Comparison of ENCODE assay signal across 9 cellular contexts in the genomic region with DNA sequence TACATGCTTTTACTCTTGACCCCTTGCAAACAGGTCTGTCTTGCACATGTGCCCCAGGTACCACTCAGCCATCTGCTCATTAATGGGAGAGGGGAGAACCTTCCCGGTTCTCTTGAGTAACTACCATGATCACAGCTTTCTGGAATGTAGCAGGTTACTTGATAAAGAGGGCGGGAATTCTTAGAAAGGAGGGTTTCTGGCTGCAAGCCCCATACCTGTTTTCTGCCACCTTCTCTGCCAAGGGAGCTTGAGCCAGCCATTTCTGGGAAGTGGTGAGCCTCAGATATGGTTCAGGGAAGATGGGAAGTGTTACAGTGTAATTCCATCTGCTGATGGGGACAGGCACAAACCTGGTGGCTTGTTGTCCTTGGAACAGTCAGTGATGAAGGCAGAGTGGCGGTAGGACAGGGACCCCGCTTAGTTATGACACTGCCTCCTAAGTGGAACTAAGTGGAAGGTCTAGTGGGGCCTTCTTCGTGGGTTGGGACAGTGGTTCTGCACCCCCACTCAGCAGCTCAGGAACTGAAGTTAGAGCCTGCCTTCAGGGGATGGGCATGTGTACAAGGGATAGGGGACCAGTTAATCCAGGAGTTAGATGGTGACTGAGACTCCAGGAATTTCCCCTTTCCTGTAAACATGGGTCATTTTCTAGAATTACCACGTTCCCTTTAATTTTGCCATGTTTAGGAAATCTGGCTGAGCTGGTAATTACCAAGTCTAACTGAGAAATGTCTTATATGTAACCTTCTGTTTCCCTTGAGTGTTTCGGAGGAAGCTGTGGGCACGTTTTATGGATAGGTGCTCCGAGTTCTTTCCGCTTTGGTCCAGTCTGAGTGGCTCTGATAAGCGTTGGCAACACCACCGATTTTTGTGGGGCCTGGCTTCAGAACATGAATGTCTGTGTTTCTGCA. TPM values are rescaled to one million over a fixed set of nuclear protein-coding genes. Genes with fewer than 3 reads are reported as not detected.
DNase-seq lines count a peak whose midpoint lies in the region; ATAC-seq and TF ChIP-seq lines count a peak whose summit lies in the region.
"Had no signal": no experiment of that assay in that cellular context is flagged by ENCODE, and none has a peak within 500 bp of the region (broad histone marks: within the 10 kb centered on the region; RNA-seq: fewer than 3 reads in every experiment).

No MANE protein-coding gene starts in this region.

- no peaks in the 10 kb centered on the region for H3K36me3 ChIP-seq in gastroesophageal sphincter
- no peaks in the 10 kb centered on the region for H3K36me3 ChIP-seq in thoracic aorta

- no peaks in the 10 kb centered on the region for H3K36me3 Mint-ChIP-seq in activated CD4-positive, alpha-beta T cell treated with anti-CD3 and anti-CD28 coated beads, Interleukin-2, amount 10 ng/mL, durations not matched to agents 24 days and 14 days (ENCODE audit: low read depth)
- no peaks in the 10 kb centered on the region for H3K36me3 Mint-ChIP-seq in WTC11

- H3K27me3 Mint-ChIP-seq in activated CD4-positive, alpha-beta T cell treated with anti-CD3 and anti-CD28 coated beads, Interleukin-2, amount 10 ng/mL, durations not matched to agents 24 days and 14 days = no peaks in the 10 kb centered on the region
- no peaks in the 10 kb centered on the region for H3K27me3 Mint-ChIP-seq in WTC11 (ENCODE audit: low read depth)

- H3K27ac Mint-ChIP-seq in activated CD4-positive, alpha-beta T cell treated with anti-CD3 and anti-CD28 coated beads, Interleukin-2, amount 10 ng/mL, durations not matched to agents 24 days and 14 days = peak overlapping the region; percentile 95
- H3K27ac Mint-ChIP-seq in WTC11 = peak overlapping the region; percentile 86

- H3K27ac ChIP-seq in gastroesophageal sphincter = peak overlapping the region in 3 of 4 donors; percentile 30 to 48 (median 48)
- H3K27ac ChIP-seq in thoracic aorta = peak overlapping the region; percentile 56 to 76

- peak; percentile 66 for DNase-seq in activated CD4-positive, alpha-beta T cell treated with anti-CD3 and anti-CD28 coated beads, Interleukin-2, amount 10 ng/mL, durations not matched to agents 24 days and 14 days
- DNase-seq in activated CD4-positive, alpha-beta T cell treated with anti-CD3 and anti-CD28 coated beads, Interleukin-2, amount 50 U/mL, for 4 hours = no peak
- DNase-seq in WTC11 (ENCODE audit: low spot score) (no peak), thoracic aorta (ENCODE audit: low spot score) (no peak), sciatic nerve (ENCODE audit: low spot score) (no peak)
- DNase-seq: head of caudate nucleus had no signal

- H3K27me3 ChIP-seq in gastroesophageal sphincter (no peaks in the 10 kb centered on the region), thoracic aorta (replicated peaks; ENCODE audit: insufficient read depth) (no peaks in the 10 kb centered on the region)

- intact Hi-C loops in activated CD4-positive, alpha-beta T cell treated with anti-CD3 and anti-CD28 coated beads, Interleukin-2, amount 10 ng/mL, durations not matched to agents 24 days and 14 days (cut with micrococcal nuclease) = loop anchor here (1.0 to 5.0 kb wide), 3 partner anchors 25 to 67 kb away; no protein-coding TSS in a partner anchor
- intact Hi-C loops in sciatic nerve (cut with DNase I) = no loop called here

- H3K9me3 Mint-ChIP-seq in activated CD4-positive, alpha-beta T cell treated with anti-CD3 and anti-CD28 coated beads, Interleukin-2, amount 10 ng/mL, durations not matched to agents 24 days and 14 days = no peaks in the 10 kb centered on the region
- H3K9me3 Mint-ChIP-seq in WTC11 = no peaks in the 10 kb centered on the region

- WGBS in gastroesophageal sphincter (ENCODE audit: low coverage in 1 of 2), 2 donors = 64 to 92% methylated on average over 8 to 12 of the region's 12 CpGs

- H3K4me1 ChIP-seq in gastroesophageal sphincter (peaks cover 0 to 95% (median 44%) of the 10 kb centered on the region in 3 donors), thoracic aorta (ENCODE audit: control insufficient read depth in 1 of 2, low read depth in 2 of 2) (peaks cover 67 to 93% of the 10 kb centered on the region in 2 donors)

- TF ChIP-seq EP300 in gastroesophageal sphincter (IDR thresholded peaks at IDR 0.05) = no peak

- POLR2A ChIA-PET in WTC11 (lab: Charles Lee) = interaction anchor here (0.9 kb wide), 1 partner anchor 27 kb away, joined by 3 read pairs; no protein-coding TSS in a partner anchor

- CTCF ChIA-PET in WTC11 (lab: Charles Lee) = interaction anchor here (1.1 kb wide), 1 partner anchor 416 kb away, joined by 3 read pairs; no protein-coding TSS in a partner anchor

- H3K4me1 Mint-ChIP-seq in activated CD4-positive, alpha-beta T cell treated with anti-CD3 and anti-CD28 coated beads, Interleukin-2, amount 10 ng/mL, durations not matched to agents 24 days and 14 days = peaks cover 63% of the 10 kb centered on the region
- H3K4me1 Mint-ChIP-seq in WTC11 = peaks cover 73% of the 10 kb centered on the region

- no peak for TF ChIP-seq POLR2A in gastroesophageal sphincter (IDR thresholded peaks at IDR 0.05)

- ATAC-seq in WTC11 (no peak), gastroesophageal sphincter (peak; percentile 22), thoracic aorta (ENCODE audit: insufficient number of reproducible peaks, low FRiP score, low read depth) (peak; percentile 63), sciatic nerve (no peak), HG02852 (IDR thresholded peaks at IDR 0.05; ENCODE audit: unreplicated experiment) (no peak), GM18858 (IDR thresholded peaks at IDR 0.05; ENCODE audit: unreplicated experiment) (no peak)

- H3K9me3 ChIP-seq in gastroesophageal sphincter (no peaks in the 10 kb centered on the region), thoracic aorta (no peaks in the 10 kb centered on the region)

- TF ChIP-seq CTCF in WTC11 (IDR thresholded peaks at IDR 0.05) (no peak), gastroesophageal sphincter (IDR thresholded peaks at IDR 0.05) (no peak), thoracic aorta (IDR thresholded peaks at IDR 0.05) (no peak)

- peak overlapping the region; percentile 78 for H3K4me3 Mint-ChIP-seq in activated CD4-positive, alpha-beta T cell treated with anti-CD3 and anti-CD28 coated beads, Interleukin-2, amount 10 ng/mL, durations not matched to agents 24 days and 14 days
- H3K4me3 Mint-ChIP-seq in WTC11 = no peak overlapping the region

- no peak overlapping the region for H3K4me3 ChIP-seq in gastroesophageal sphincter
- peak overlapping the region; percentile 2 for H3K4me3 ChIP-seq in thoracic aorta

TF ChIP-seq in WTC11, 78 proteins besides CTCF, POLR2A, EP300 and RAD21:
- no peak for TF ChIP-seq ZNF219 (CRISPR knock-in tag; IDR thresholded peaks at IDR 0.05; ENCODE audit: borderline replicate concordance)
- TF ChIP-seq JAZF1 (CRISPR knock-in tag; IDR thresholded peaks at IDR 0.05) = no peak
- TF ChIP-seq ESRRA (CRISPR knock-in tag; IDR thresholded peaks at IDR 0.05; ENCODE audit: borderline replicate concordance) = no peak
- TF ChIP-seq ZNF396 (CRISPR knock-in tag; IDR thresholded peaks at IDR 0.05; ENCODE audit: borderline replicate concordance) = no peak
- TF ChIP-seq, protein P1, sequence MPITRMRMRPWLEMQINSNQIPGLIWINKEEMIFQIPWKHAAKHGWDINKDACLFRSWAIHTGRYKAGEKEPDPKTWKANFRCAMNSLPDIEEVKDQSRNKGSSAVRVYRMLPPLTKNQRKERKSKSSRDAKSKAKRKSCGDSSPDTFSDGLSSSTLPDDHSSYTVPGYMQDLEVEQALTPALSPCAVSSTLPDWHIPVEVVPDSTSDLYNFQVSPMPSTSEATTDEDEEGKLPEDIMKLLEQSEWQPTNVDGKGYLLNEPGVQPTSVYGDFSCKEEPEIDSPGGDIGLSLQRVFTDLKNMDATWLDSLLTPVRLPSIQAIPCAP (CRISPR knock-in tag; IDR thresholded peaks at IDR 0.05) = no peak
- no peak for TF ChIP-seq OVOL2 (CRISPR knock-in tag; IDR thresholded peaks at IDR 0.05; ENCODE audit: borderline replicate concordance)

RNA-seq across cellular contexts. Expression of a gene that starts 35.2 kb away (rescaled TPM):
- total RNA-seq in activated CD4-positive, alpha-beta T cell treated with anti-CD3 and anti-CD28 coated beads, Interleukin-2, amount 10 ng/mL, durations not matched to agents 24 days and 14 days = 45.1 and 47.4 TPM in 2 replicates
- total RNA-seq in WTC11 (2021) (96.5 to 129 TPM (median 105 TPM) in 3 replicates), gastroesophageal sphincter (10 to 100 TPM; 39.2 to 81.1 (median 46.2) TPM), thoracic aorta (100 to 1,000 TPM in 1 of 2 donors, 10 to 100 TPM in 1; 73.2 to 232 TPM), sciatic nerve (101 TPM)

Comparison
In these comparisons a context has a peak if more than half of its experiments do, and no peak if none do; other contexts are left out.
1. ATAC-seq: peak in gastroesophageal sphincter (single experiment) and thoracic aorta (single experiment); none in WTC11 (single experiment), sciatic nerve (single experiment), HG02852 (single experiment) and GM18858 (single experiment).